33 cellular contexts compared by ENCODE assay signal in genomic region chr11:30019481-30019880, GRCh38. TPM values are rescaled to one million over a fixed set of nuclear protein-coding genes. Genes with fewer than 3 reads are reported as not detected.
"Had no signal": no experiment of that assay in that cellular context is flagged by ENCODE, and none has a peak within 500 bp of the region (broad histone marks: within the 10 kb centered on the region; RNA-seq: fewer than 3 reads in every experiment).

No MANE protein-coding gene starts in this region.

- DNase-seq: colonic mucosa; cortex of kidney; dermis blood vessel endothelial cell; dorsolateral prefrontal cortex; effector CD4-positive, alpha-beta T cell; effector CD8-positive, alpha-beta T cell; effector memory CD4-positive, alpha-beta T cell; effector memory CD8-positive, alpha-beta T cell; endodermal cell; erythroblast; esophagus squamous epithelium; foreskin fibroblast; foreskin keratinocyte; foreskin melanocyte; gastrocnemius medialis; glutamatergic neuron; heart left ventricle; heart right ventricle had no signal

- H3K36me3 ChIP-seq: colonic mucosa, esophagus muscularis mucosa, esophagus squamous epithelium, gastrocnemius medialis, gastroesophageal sphincter, heart left ventricle, heart right ventricle had no signal

- ATAC-seq: effector memory CD8-positive, alpha-beta T cell; esophagus mucosa; foreskin keratinocyte; gastrocnemius medialis; gastroesophageal sphincter; heart left ventricle; heart right ventricle had no signal

- H3K9me3 ChIP-seq: colonic mucosa, esophagus muscularis mucosa, esophagus squamous epithelium, gastrocnemius medialis, gastroesophageal sphincter, heart left ventricle, heart right ventricle had no signal

- H3K4me3 ChIP-seq: colonic mucosa, coronary artery, dorsolateral prefrontal cortex, esophagus muscularis mucosa, esophagus squamous epithelium, gastrocnemius medialis, gastroesophageal sphincter, heart left ventricle, heart right ventricle had no signal

- H3K4me1 ChIP-seq: colonic mucosa, foreskin keratinocyte, gastrocnemius medialis had no signal

- H3K27ac ChIP-seq: colonic mucosa, coronary artery, dorsolateral prefrontal cortex, epithelial cell of prostate, esophagus muscularis mucosa, esophagus squamous epithelium, foreskin keratinocyte, gastrocnemius medialis, gastroesophageal sphincter, heart left ventricle, heart right ventricle had no signal

- FAIRE-seq: colon, endometrium, endothelial cell of umbilical vein, frontal cortex had no signal

RNA-seq across cellular contexts. Expression of gene KCNA4, which starts 2.7 kb away (rescaled TPM):
- total RNA-seq: dermis blood vessel endothelial cell, dermis microvascular lymphatic vessel endothelial cell, endothelial cell of umbilical vein, epithelial cell of proximal tubule, esophagus mucosa, esophagus squamous epithelium, fibroblast of villous mesenchyme, foreskin keratinocyte, glomerular endothelial cell had no signal
- polyA plus RNA-seq: endothelial cell of umbilical vein, esophagus, fibroblast of lung, foreskin keratinocyte had no signal
